ENCODE assay signal across 17 cellular contexts in genomic region chr10:17286562-17287089, GRCh38. TPM values are rescaled to one million over a fixed set of nuclear protein-coding genes. Genes with fewer than 3 reads are reported as not detected.
DNase-seq lines count a peak whose midpoint lies in the region; ATAC-seq and TF ChIP-seq lines count a peak whose summit lies in the region.
"Had no signal": no experiment of that assay in that cellular context is flagged by ENCODE, and none has a peak within 500 bp of the region (broad histone marks: within the 10 kb centered on the region; RNA-seq: fewer than 3 reads in every experiment).

No MANE protein-coding gene starts in this region.

- H3K27me3 ChIP-seq in GM23338 (ENCODE audit: insufficient read depth), result no peaks in the 10 kb centered on the region

- H2AFZ ChIP-seq in GM23338, result 0 out of 2 replicates have a peak overlapping the region, but pooled peaks have one; percentile 20
- H2AFZ ChIP-seq: GM23248 had no signal

- POLR2A ChIA-PET in WTC11 (lab: Charles Lee), result interaction anchor here (0.6 kb wide), 3 partner anchors 92 to 1122 kb away, joined by 3 to 7 read pairs (median 4); no protein-coding TSS in a partner anchor

- ATAC-seq in GM23338 (peak; percentile 48), WTC11 (peak; percentile 70), GM19324 (IDR thresholded peaks at IDR 0.05; ENCODE audit: low FRiP score, unreplicated experiment) (no peak), HG02678 (IDR thresholded peaks at IDR 0.05; ENCODE audit: unreplicated experiment) (no peak), GM18870 (IDR thresholded peaks at IDR 0.05; ENCODE audit: unreplicated experiment) (no peak)
- ATAC-seq: HCT116, K562 had no signal

- H3K4me3 ChIP-seq in GM23338, result no peak overlapping the region
- H3K4me3 ChIP-seq: GM23248, K562 had no signal

- no peak overlapping the region for H3K27ac ChIP-seq in GM23338 (ENCODE audit: low read depth)
- H3K27ac ChIP-seq: C4-2B, GM23248 had no signal

- H3K9me2 ChIP-seq in GM23338 (ENCODE audit: insufficient read depth), result no peaks in the 10 kb centered on the region

- TF ChIP-seq CTCF in GM23338 (conservative IDR thresholded peaks at IDR 0.05; ENCODE audit: low read depth in 2 of 2), result no peak
- no peak for TF ChIP-seq CTCF in WTC11 (IDR thresholded peaks at IDR 0.05)

- peaks cover 21% of the 10 kb centered on the region for H3K9me3 Mint-ChIP-seq in GM23338
- H3K9me3 Mint-ChIP-seq in WTC11, result peaks cover 33% of the 10 kb centered on the region

- DNase-seq in GM23338 (ENCODE audit: low spot score) (no peak), WTC11 (ENCODE audit: low spot score) (no peak), islet precursor cell (peak; percentile 62)
- DNase-seq in stimulated activated CD4-positive, alpha-beta T cell treated with anti-CD3 and anti-CD28 coated beads, Interleukin-4, amount 100 ng/mL, for 1 hour, result no peak
- DNase-seq: ACHN; Caco-2; CD4-positive, alpha-beta T cell; GDM1; GM23248; HFFc6; IMR-90 had no signal

- no peaks in the 10 kb centered on the region for H4K20me1 ChIP-seq in GM23338 (replicated peaks; ENCODE audit: insufficient read depth)

- no peaks in the 10 kb centered on the region for H3K4me1 ChIP-seq in GM23338 (ENCODE audit: insufficient read depth)
- H3K4me1 ChIP-seq: Caco-2 had no signal

- no peaks in the 10 kb centered on the region for H3F3A ChIP-seq in GM23338 (replicated peaks; ENCODE audit: low read depth)

- no peaks in the 10 kb centered on the region for H3K27me3 Mint-ChIP-seq in GM23338 (ENCODE audit: insufficient read depth, low read depth, poor library complexity)
- H3K27me3 Mint-ChIP-seq in WTC11 (ENCODE audit: low read depth), result peaks cover 3% of the 10 kb centered on the region; the same call in 1 of the 2 replicates

- no peak overlapping the region for H3K4me3 Mint-ChIP-seq in GM23338
- no peak overlapping the region for H3K4me3 Mint-ChIP-seq in WTC11
- H3K4me3 Mint-ChIP-seq: CD4-positive, alpha-beta T cell; HFFc6 had no signal

- no peaks in the 10 kb centered on the region for H3K79me2 ChIP-seq in GM23338 (replicated peaks; ENCODE audit: insufficient read depth)

- no peaks in the 10 kb centered on the region; the same call in 1 of the 2 replicates for H3K36me3 ChIP-seq in GM23338 (ENCODE audit: insufficient read depth)

- H3K36me3 Mint-ChIP-seq in GM23338 (ENCODE audit: low read depth) (peaks cover 14% of the 10 kb centered on the region), WTC11 (peaks cover 25% of the 10 kb centered on the region)

- CTCF ChIA-PET in WTC11 (lab: Charles Lee), result interaction anchor here (1.4 to 2.6 kb wide), 2 partner anchors 89 to 144 kb away, joined by 6 to 7 read pairs; no protein-coding TSS in a partner anchor

- H3K4me1 Mint-ChIP-seq in GM23338 (no peaks in the 10 kb centered on the region), WTC11 (peaks cover 7% of the 10 kb centered on the region; the same call in 1 of the 2 replicates)

- no peak overlapping the region for H3K4me2 ChIP-seq in GM23338

- H3K27ac Mint-ChIP-seq in GM23338, result no peak overlapping the region
- H3K27ac Mint-ChIP-seq in WTC11, result no peak overlapping the region
- H3K27ac Mint-ChIP-seq: CD4-positive, alpha-beta T cell; HFFc6 had no signal

TF ChIP-seq in GM23338, 12 proteins besides CTCF, POLR2A, EP300 and RAD21 (continues in another document):
- TF ChIP-seq ETS1 (IDR thresholded peaks at IDR 0.05) (no peak), ZNF331 (CRISPR knock-in tag; IDR thresholded peaks at IDR 0.05; ENCODE audit: low read depth) (no peak), POLR2AphosphoS5 (IDR thresholded peaks at IDR 0.05; ENCODE audit: low read depth) (no peak), JUNB (IDR thresholded peaks at IDR 0.05; ENCODE audit: unreplicated experiment) (no peak)

TF ChIP-seq in WTC11, 78 proteins besides CTCF, POLR2A, EP300 and RAD21:
- no peak for TF ChIP-seq E2F4 (CRISPR knock-in tag; IDR thresholded peaks at IDR 0.05; ENCODE audit: borderline replicate concordance, low read depth)
- no peak for TF ChIP-seq NFYB (CRISPR knock-in tag; conservative IDR thresholded peaks at IDR 0.05; ENCODE audit: low read depth)
- TF ChIP-seq FOXJ3 (CRISPR knock-in tag; IDR thresholded peaks at IDR 0.05; ENCODE audit: borderline replicate concordance), result no peak
- no peak for TF ChIP-seq ELF4 (CRISPR knock-in tag; IDR thresholded peaks at IDR 0.05; ENCODE audit: low read depth)
- TF ChIP-seq ATF2 (CRISPR knock-in tag; IDR thresholded peaks at IDR 0.05; ENCODE audit: borderline replicate concordance, low read depth), result no peak
- no peak for TF ChIP-seq EMX1 (CRISPR knock-in tag; IDR thresholded peaks at IDR 0.05)
- TF ChIP-seq CREM (CRISPR knock-in tag; IDR thresholded peaks at IDR 0.05), result no peak
- TF ChIP-seq NFATC4 (CRISPR knock-in tag; IDR thresholded peaks at IDR 0.05), result no peak
- no peak for TF ChIP-seq TCF7 (CRISPR knock-in tag; IDR thresholded peaks at IDR 0.05; ENCODE audit: low read depth)
TF ChIP-seq in WTC11: peak in this region for 0.

RNA-seq across cellular contexts. Expression of gene VIM, which starts 58.6 kb away (rescaled TPM):
- total RNA-seq in GM23338 (2014; rRNA removed; shearing (Covaris generic)), result 214 and 228 TPM in 2 replicates
- polyA plus RNA-seq in GM23338 (2016; fragmentation: Nextera tagmentation; extraction: Ambion mirVana), result 131 and 137 TPM in 2 replicates
- total RNA-seq in WTC11 (2021), result 65.0 to 74.1 TPM (median 66.2 TPM) in 3 replicates

Comparison
In these comparisons a context has a peak if more than half of its experiments do, and no peak if none do; other contexts are left out.
1. ATAC-seq: peak in GM23338 (single experiment) and WTC11 (single experiment); none in GM19324 (single experiment), HG02678 (single experiment) and GM18870 (single experiment).